14 cellular contexts compared by ENCODE assay signal in genomic region chr11:6614446-6614845, GRCh38. TPM values are rescaled to one million over a fixed set of nuclear protein-coding genes. Genes with fewer than 3 reads are reported as not detected.
DNase-seq lines count a peak whose midpoint lies in the region; TF ChIP-seq lines count a peak whose summit lies in the region.
"Had no signal": no experiment of that assay in that cellular context is flagged by ENCODE, and none has a peak within 500 bp of the region (broad histone marks: within the 10 kb centered on the region; RNA-seq: fewer than 3 reads in every experiment).

No MANE protein-coding gene starts in this region.

- H3K27ac ChIP-seq in esophagus muscularis mucosa (replicated peaks in 1 of 4): peak overlapping the region; percentile 25 to 98 (median 98)
- peak overlapping the region in 3 of 4 donors; percentile 98 to 99 (median 99) for H3K27ac ChIP-seq in sigmoid colon
- H3K27ac ChIP-seq: C4-2B had no signal

- no peak overlapping the region for H3K27ac Mint-ChIP-seq in activated naive CD4-positive, alpha-beta T cell treated with anti-CD3 and anti-CD28 coated beads, Interleukin-2, amount 10 ng/mL, durations not matched to agents 7 days and 5 days
- no peak overlapping the region for H3K27ac Mint-ChIP-seq in progenitor cell of endocrine pancreas
- H3K27ac Mint-ChIP-seq: H9 had no signal

- TF ChIP-seq EP300 in esophagus muscularis mucosa (IDR thresholded peaks at IDR 0.05) (no peak), sigmoid colon (IDR thresholded peaks at IDR 0.05) (no peak)

- H3K4me3 ChIP-seq in esophagus muscularis mucosa (no peak overlapping the region), sigmoid colon (no peak overlapping the region)
- H3K4me3 ChIP-seq: GM12878 had no signal

- TF ChIP-seq CTCF in esophagus muscularis mucosa (IDR thresholded peaks at IDR 0.05): no peak
- TF ChIP-seq CTCF in sigmoid colon (IDR thresholded peaks at IDR 0.05): no peak
- no peak for TF ChIP-seq CTCF in progenitor cell of endocrine pancreas (IDR thresholded peaks at IDR 0.05; ENCODE audit: unreplicated experiment)

- intact Hi-C loops in esophagus muscularis mucosa (cut with DNase I): no loop called here
- intact Hi-C loops in sigmoid colon (cut with DNase I): loop anchor here (2.0 kb wide), 1 partner anchor 134 kb away; the partner anchor contains the start of genes ARFIP2 and TIMM10B

- no peaks in the 10 kb centered on the region for H3K27me3 Mint-ChIP-seq in activated naive CD4-positive, alpha-beta T cell treated with anti-CD3 and anti-CD28 coated beads, Interleukin-2, amount 10 ng/mL, durations not matched to agents 7 days and 5 days
- H3K27me3 Mint-ChIP-seq in progenitor cell of endocrine pancreas: no peaks in the 10 kb centered on the region
- H3K27me3 Mint-ChIP-seq: CD4-positive, alpha-beta memory T cell had no signal

- no peaks in the 10 kb centered on the region for H3K9me3 Mint-ChIP-seq in activated naive CD4-positive, alpha-beta T cell treated with anti-CD3 and anti-CD28 coated beads, Interleukin-2, amount 10 ng/mL, durations not matched to agents 7 days and 5 days
- H3K9me3 Mint-ChIP-seq in progenitor cell of endocrine pancreas (ENCODE audit: low read depth): no peaks in the 10 kb centered on the region
- H3K9me3 Mint-ChIP-seq: CD4-positive, alpha-beta memory T cell; H9 had no signal

- H3K27me3 ChIP-seq in esophagus muscularis mucosa (no peaks in the 10 kb centered on the region), sigmoid colon (no peaks in the 10 kb centered on the region)
- H3K27me3 ChIP-seq: BE2C had no signal

- H3K36me3 Mint-ChIP-seq in activated naive CD4-positive, alpha-beta T cell treated with anti-CD3 and anti-CD28 coated beads, Interleukin-2, amount 10 ng/mL, durations not matched to agents 7 days and 5 days: peaks cover 43% of the 10 kb centered on the region
- H3K36me3 Mint-ChIP-seq in progenitor cell of endocrine pancreas (ENCODE audit: insufficient read depth): peaks cover 12% of the 10 kb centered on the region

- H3K9me3 ChIP-seq in esophagus muscularis mucosa (no peaks in the 10 kb centered on the region), sigmoid colon (no peaks in the 10 kb centered on the region)
- H3K9me3 ChIP-seq: BE2C had no signal

- peak; percentile 19 for DNase-seq in activated naive CD4-positive, alpha-beta T cell treated with anti-CD3 and anti-CD28 coated beads, Interleukin-2, amount 10 ng/mL, durations not matched to agents 7 days and 5 days
- no peak for DNase-seq in activated naive CD4-positive, alpha-beta T cell treated with Interleukin-2 at 50 U/mL for 16 hours
- no peak for DNase-seq in esophagus muscularis mucosa (ENCODE audit: extremely low spot score)
- peak; percentile 60 for DNase-seq in sigmoid colon
- DNase-seq in NCI-H2107 (lab: John Stamatoyannopoulos, UW): no peak
- no peak for DNase-seq in NCI-H69 (lab: John Stamatoyannopoulos, UW)
- no peak for DNase-seq in progenitor cell of endocrine pancreas (ENCODE audit: low spot score, unreplicated experiment)
- DNase-seq: BE2C; CD4-positive, alpha-beta memory T cell; DMS79; GOT3; H9 had no signal

- H3K4me1 ChIP-seq in esophagus muscularis mucosa (peaks cover 34 to 64% (median 57%) of the 10 kb centered on the region in 4 donors), sigmoid colon (peaks cover 0 to 56% (median 54%) of the 10 kb centered on the region in 4 donors)
- H3K4me1 ChIP-seq: BE2C had no signal

- H3K36me3 ChIP-seq in esophagus muscularis mucosa: peaks cover 14 to 58% (median 45%) of the 10 kb centered on the region in 4 donors
- peaks cover 16 to 53% (median 36%) of the 10 kb centered on the region in 4 donors for H3K36me3 ChIP-seq in sigmoid colon

- WGBS in esophagus muscularis mucosa: 94% methylated on average over 2 of the region's 2 CpGs
- 89 to 90% methylated on average over 2 of the region's 2 CpGs for WGBS in sigmoid colon, 2 donors

- peaks cover 21% of the 10 kb centered on the region for H3K4me1 Mint-ChIP-seq in activated naive CD4-positive, alpha-beta T cell treated with anti-CD3 and anti-CD28 coated beads, Interleukin-2, amount 10 ng/mL, durations not matched to agents 7 days and 5 days
- H3K4me1 Mint-ChIP-seq in progenitor cell of endocrine pancreas (ENCODE audit: low read depth): peaks cover 9% of the 10 kb centered on the region

- no peak overlapping the region for H3K4me3 Mint-ChIP-seq in activated naive CD4-positive, alpha-beta T cell treated with anti-CD3 and anti-CD28 coated beads, Interleukin-2, amount 10 ng/mL, durations not matched to agents 7 days and 5 days
- H3K4me3 Mint-ChIP-seq in progenitor cell of endocrine pancreas (ENCODE audit: low read depth): no peak overlapping the region
- H3K4me3 Mint-ChIP-seq: CD4-positive, alpha-beta memory T cell; H9 had no signal

- no peak for TF ChIP-seq POLR2A in esophagus muscularis mucosa (IDR thresholded peaks at IDR 0.05; ENCODE audit: low read depth)
- TF ChIP-seq POLR2A in sigmoid colon (IDR thresholded peaks at IDR 0.05): no peak

- CTCF ChIA-PET in activated naive CD4-positive, alpha-beta T cell treated with anti-CD3 and anti-CD28 coated beads, Interleukin-2, amount 10 ng/mL, durations not matched to agents 7 days and 5 days (lab: Charles Lee): interaction anchor here (3.0 kb wide), 1 partner anchor 10 kb away, joined by 13 read pairs; the partner anchor contains the start of gene ILK

RNA-seq across cellular contexts. Expression of gene TAF10, which starts 2.4 kb away (rescaled TPM):
- total RNA-seq in esophagus muscularis mucosa (10 to 100 TPM; 24.2 to 51.1 (median 43.4) TPM), sigmoid colon (10 to 100 TPM; 33.2 to 60.0 (median 49.0) TPM), progenitor cell of endocrine pancreas (148 and 160 TPM in 2 replicates)
- 100 to 1,000 TPM in 2 of 3 donors, 10 to 100 TPM in 1; 67.6 to 148 (median 129) TPM for polyA plus RNA-seq in sigmoid colon

RNA-seq across cellular contexts. Expression of gene TPP1, which starts 4.8 kb away (rescaled TPM):
- total RNA-seq in esophagus muscularis mucosa (10 to 100 TPM; 44.4 to 71.5 (median 54.9) TPM), sigmoid colon (10 to 100 TPM; 39.8 to 58.8 (median 45.9) TPM), progenitor cell of endocrine pancreas (54.4 and 59.9 TPM in 2 replicates)
- 10 to 100 TPM; 13.2 to 60.3 (median 55.5) TPM for polyA plus RNA-seq in sigmoid colon

RNA-seq across cellular contexts. Expression of gene ILK, which starts 10.9 kb away (rescaled TPM):
- total RNA-seq in esophagus muscularis mucosa (100 to 1,000 TPM; 481 to 652 (median 606) TPM), sigmoid colon (100 to 1,000 TPM; 450 to 607 (median 548) TPM), progenitor cell of endocrine pancreas (127 and 133 TPM in 2 replicates)
- 100 to 1,000 TPM in 2 of 3 donors, 10 to 100 TPM in 1; 93.7 to 117 (median 100) TPM for polyA plus RNA-seq in sigmoid colon

RNA-seq across cellular contexts. Expression of gene RRP8, which starts 11.0 kb away (rescaled TPM):
- total RNA-seq in esophagus muscularis mucosa (10 to 100 TPM; 12.4 to 34.0 (median 27.0) TPM), sigmoid colon (10 to 100 TPM; 20.7 to 23.2 (median 21.7) TPM), progenitor cell of endocrine pancreas (18.8 and 21.7 TPM in 2 replicates)
- 10 to 100 TPM; 10.2 to 15.8 (median 12.3) TPM for polyA plus RNA-seq in sigmoid colon

RNA-seq across cellular contexts. Expression of gene DCHS1, which starts 41.2 kb away (rescaled TPM):
- total RNA-seq in esophagus muscularis mucosa (10 to 100 TPM; 27.0 to 60.9 (median 34.0) TPM), sigmoid colon (10 to 100 TPM; 21.7 to 57.1 (median 32.2) TPM), progenitor cell of endocrine pancreas (54.7 and 61.4 TPM in 2 replicates)
- polyA plus RNA-seq in sigmoid colon: 1 to 10 TPM in 1 of 3 donors, under 1 TPM in 2; under 0.01 to 6.3 (median 0.46) TPM

Comparison
In these comparisons a context has a peak if more than half of its experiments do, and no peak if none do; other contexts are left out.
1. DNase-seq: peak in activated naive CD4-positive, alpha-beta T cell treated with anti-CD3 and anti-CD28 coated beads, Interleukin-2, amount 10 ng/mL, durations not matched to agents 7 days and 5 days (single experiment) and sigmoid colon (single experiment); none in activated naive CD4-positive, alpha-beta T cell treated with Interleukin-2 at 50 U/mL for 16 hours (single experiment), esophagus muscularis mucosa (single experiment), NCI-H2107 (single experiment), NCI-H69 (single experiment) and progenitor cell of endocrine pancreas (single experiment).